ENCODE assay signal across 8 cellular contexts in the genomic region with DNA sequence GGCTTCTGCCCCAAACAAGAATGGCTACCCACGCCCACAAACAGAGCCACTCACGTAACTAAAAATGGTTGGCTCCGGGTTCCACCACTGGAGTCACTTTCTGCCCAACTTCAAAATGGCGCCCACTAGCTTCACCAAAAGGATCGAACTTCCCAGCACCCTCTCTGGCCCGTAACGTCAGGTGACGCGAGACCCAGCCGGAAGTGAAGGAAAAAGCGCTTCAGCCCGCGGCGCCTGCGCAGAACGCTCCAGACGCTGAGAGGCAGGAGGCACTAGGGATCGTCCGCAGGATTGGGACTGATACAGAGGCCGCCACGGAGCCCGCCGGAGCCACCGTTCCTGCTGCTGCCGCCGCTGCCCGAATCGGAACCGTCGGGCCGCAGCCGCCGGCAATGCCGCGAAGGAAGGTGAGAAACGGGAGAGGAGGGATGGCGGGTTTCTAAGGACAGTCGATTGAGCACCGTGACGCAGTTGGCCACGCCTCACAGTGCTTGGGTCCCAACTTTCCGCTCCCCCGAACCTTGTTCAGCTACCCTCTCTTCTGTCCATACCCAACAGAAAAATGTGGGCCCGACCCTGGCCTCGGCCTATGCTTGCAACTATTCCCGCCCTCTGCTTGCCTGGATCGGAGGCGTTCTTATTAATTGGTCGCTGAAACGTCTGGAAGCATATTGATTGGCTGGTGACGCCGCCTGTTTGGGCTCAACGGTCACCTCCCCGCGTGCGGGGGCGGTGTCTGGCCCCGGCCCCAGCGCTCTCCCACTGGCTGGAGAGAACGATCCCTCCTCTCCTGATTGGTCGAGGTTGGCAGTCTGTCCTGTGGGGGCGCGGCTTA. TPM values are rescaled to one million over a fixed set of nuclear protein-coding genes. Genes with fewer than 3 reads are reported as not detected.
DNase-seq lines count a peak whose midpoint lies in the region; ATAC-seq and TF ChIP-seq lines count a peak whose summit lies in the region.

A gene (plus strand): TSS at position 239 of the 835 bp plus-strand sequence. CDS start 154 bp downstream, at position 393.

- peak; percentile 87 for ATAC-seq in GM19395 (IDR thresholded peaks at IDR 0.05; ENCODE audit: unreplicated experiment)
- peak; percentile 81 for ATAC-seq in HG03565 (IDR thresholded peaks at IDR 0.05; ENCODE audit: unreplicated experiment)
- ATAC-seq in left lobe of liver, result peak; percentile 90

- intact Hi-C loops in dendritic cell treated with granulocyte-macrophage colony-stimulating factor and Interleukin-4, amounts not matched to agents 40 ng/mL and 50 ng/mL, for 4 days (cut with micrococcal nuclease), result loop anchor here (1.0 kb wide), 1 partner anchor 110 kb away; a partner anchor contains a TSS

- no peaks in the 10 kb centered on the region for H3K27me3 Mint-ChIP-seq in dendritic cell treated with granulocyte-macrophage colony-stimulating factor and Interleukin-4, amounts not matched to agents 40 ng/mL and 50 ng/mL, for 4 days

- H3K36me3 Mint-ChIP-seq in dendritic cell treated with granulocyte-macrophage colony-stimulating factor and Interleukin-4, amounts not matched to agents 40 ng/mL and 50 ng/mL, for 4 days (ENCODE audit: low read depth), result peaks cover 51% of the 10 kb centered on the region

- DNase-seq in NCI-H774 (lab: John Stamatoyannopoulos, UW) (peak; percentile 100), left lobe of liver (ENCODE audit: low spot score) (peak; percentile 100)
- peak; percentile 97 to 98 for DNase-seq in activated CD4-positive, alpha-beta T cell treated with anti-CD3 and anti-CD28 coated beads, Interleukin-2, amount 50 U/mL, for 4 hours
- peak; percentile 97 for DNase-seq in stimulated activated CD4-positive, alpha-beta T cell treated with anti-CD3 and anti-CD28 coated beads, Interleukin-2, amount 100 ng/mL, for 4 hours (ENCODE audit: low read depth)

- peak within 1 kb of the TSS; percentile 98 for H3K27ac Mint-ChIP-seq in dendritic cell treated with granulocyte-macrophage colony-stimulating factor and Interleukin-4, amounts not matched to agents 40 ng/mL and 50 ng/mL, for 4 days

- peaks cover 33% of the 10 kb centered on the region for H3K4me1 Mint-ChIP-seq in dendritic cell treated with granulocyte-macrophage colony-stimulating factor and Interleukin-4, amounts not matched to agents 40 ng/mL and 50 ng/mL, for 4 days (ENCODE audit: low read depth)

- TF ChIP-seq CTCF in C4-2B (conservative IDR thresholded peaks at IDR 0.05), result no peak

- H3K9me3 Mint-ChIP-seq in dendritic cell treated with granulocyte-macrophage colony-stimulating factor and Interleukin-4, amounts not matched to agents 40 ng/mL and 50 ng/mL, for 4 days, result no peaks in the 10 kb centered on the region

- peak within 1 kb of the TSS; percentile 99 for H3K27ac ChIP-seq in C4-2B

- H3K4me3 Mint-ChIP-seq in dendritic cell treated with granulocyte-macrophage colony-stimulating factor and Interleukin-4, amounts not matched to agents 40 ng/mL and 50 ng/mL, for 4 days, result peak within 1 kb of the TSS; percentile 92

RNA-seq across cellular contexts. Expression of the gene that starts here (rescaled TPM):
- 14.4 TPM for total RNA-seq in left lobe of liver

Comparison
In these comparisons a context has a peak if more than half of its experiments do, and no peak if none do; other contexts are left out.
1. Peak in every context shown above with its lines: DNase-seq, ATAC-seq and H3K27ac ChIP-seq.